ENCODE assay signal across 14 cellular contexts in genomic region chr7:88664630-88665233, GRCh38.
DNase-seq lines count a peak whose midpoint lies in the region; ATAC-seq and TF ChIP-seq lines count a peak whose summit lies in the region.
"Had no signal": no experiment of that assay in that cellular context is flagged by ENCODE, and none has a peak within 500 bp of the region (broad histone marks: within the 10 kb centered on the region; RNA-seq: fewer than 3 reads in every experiment).

No MANE protein-coding gene starts in this region.

- no peak overlapping the region for H2BK5ac ChIP-seq in neuronal stem cell (ENCODE audit: low read length)

- H3K4me2 ChIP-seq in neuronal stem cell (ENCODE audit: insufficient read depth, low read length, poor library complexity, severe bottlenecking) = no peak overlapping the region

- no peak overlapping the region for H4K91ac ChIP-seq in neuronal stem cell (ENCODE audit: low read depth, low read length, poor library complexity)

- no peak overlapping the region for H2AK5ac ChIP-seq in neuronal stem cell (ENCODE audit: low read depth, low read length)

- H3K27ac ChIP-seq in epithelial cell of prostate (peak overlapping the region; percentile 24), neuronal stem cell (replicated peaks; ENCODE audit: low read length) (no peak overlapping the region)
- H3K27ac ChIP-seq: dorsolateral prefrontal cortex had no signal

- H2BK120ac ChIP-seq in neuronal stem cell (ENCODE audit: low read depth, low read length) = no peak overlapping the region

- TF ChIP-seq CTCF in BE2C (IDR thresholded peaks at IDR 0.05; ENCODE audit: low read depth, low read length) = no peak

- intact Hi-C loops in left colon (cut with DNase I, micrococcal nuclease) = no loop called here

- H3K4me1 ChIP-seq in neuronal stem cell (ENCODE audit: control insufficient read depth in 2 of 2, insufficient read depth in 1 of 2, low read depth in 1 of 2, low read length in 2 of 2) = peaks cover 0 to 5% of the 10 kb centered on the region in 2 donors
- H3K4me1 ChIP-seq in BE2C = no peaks in the 10 kb centered on the region

- peak overlapping the region; percentile 48 for H2AFZ ChIP-seq in neuronal stem cell (ENCODE audit: low read length)

- no peak overlapping the region for H4K8ac ChIP-seq in neuronal stem cell (ENCODE audit: low read depth, low read length)

- H3K14ac ChIP-seq in neuronal stem cell (ENCODE audit: low read length) = peak overlapping the region; percentile 2

- no peak overlapping the region for H3K4ac ChIP-seq in neuronal stem cell (ENCODE audit: low read length)

- DNase-seq in OCI-M1 (lab: John Stamatoyannopoulos, UW) (peak; percentile 47), epithelial cell of prostate (ENCODE audit: low read depth, low spot score) (peak; percentile 50), neuronal stem cell (ENCODE audit: low spot score) (no peak), left colon (no peak), BE2C (no peak)
- no peak for DNase-seq in stimulated activated naive CD8-positive, alpha-beta T cell treated with anti-CD3 and anti-CD28 coated beads, Interleukin-15, Interleukin-2, amounts not matched to agents 100 U/mL and 50 U/mL, for 24 hours
- DNase-seq: dorsolateral prefrontal cortex; HCEC 1CT; mesenchymal stem cell; stimulated activated CD4-positive, alpha-beta T cell treated with anti-CD3 and anti-CD28 coated beads, Interleukin-4, amount 100 ng/mL, for 1 hour; stimulated activated naive CD4-positive, alpha-beta T cell treated with Interleukin-2 at 50 U/mL for 16 hours had no signal

- H3K9ac ChIP-seq in neuronal stem cell (ENCODE audit: low read depth, low read length, poor library complexity) = no peak overlapping the region

- H3K4me3 ChIP-seq in neuronal stem cell (ENCODE audit: low read length in 2 of 2) (no peak overlapping the region), BE2C (ENCODE audit: low read depth, low read length) (no peak overlapping the region)
- H3K4me3 ChIP-seq: dorsolateral prefrontal cortex had no signal

- no peaks in the 10 kb centered on the region for H3K79me1 ChIP-seq in neuronal stem cell (ENCODE audit: low read depth, low read length)

- no peak overlapping the region for H3K18ac ChIP-seq in neuronal stem cell (ENCODE audit: low read length)

- H3K9me3 ChIP-seq in neuronal stem cell (replicated peaks in 1 of 2; ENCODE audit: control insufficient read depth in 2 of 2, insufficient read depth in 1 of 2, low read depth in 1 of 2, low read length in 2 of 2) (no peaks in the 10 kb centered on the region), BE2C (no peaks in the 10 kb centered on the region)

- H3K23ac ChIP-seq in neuronal stem cell (ENCODE audit: low read depth, low read length, poor library complexity) = no peak overlapping the region

- no peak overlapping the region for H2BK12ac ChIP-seq in neuronal stem cell (ENCODE audit: low read length)

- H3K27me3 ChIP-seq in neuronal stem cell (ENCODE audit: control insufficient read depth in 3 of 3, insufficient read depth in 3 of 3, low read depth in 1 of 3, low read length in 3 of 3) (no peaks in the 10 kb centered on the region), BE2C (no peaks in the 10 kb centered on the region)

- ATAC-seq in GM19351 (IDR thresholded peaks at IDR 0.05; ENCODE audit: unreplicated experiment) (peak; percentile 54), HG03354 (IDR thresholded peaks at IDR 0.05; ENCODE audit: poor library complexity, severe bottlenecking, unreplicated experiment) (no peak), left colon (no peak)
- ATAC-seq in stimulated activated naive CD8-positive, alpha-beta T cell treated with anti-CD3 and anti-CD28 coated beads, Interleukin-15, Interleukin-2, amounts not matched to agents 100 U/mL and 50 U/mL, for 24 hours = no peak
- ATAC-seq: activated naive CD4-positive, alpha-beta T cell treated with anti-CD3 and anti-CD28 coated beads, Interleukin-2, amount 50 U/mL, for 72 hours had no signal

- no CpG with 5 or more reads among the region's 1 CpG for WGBS in neuronal stem cell (ENCODE audit: extremely low coverage in 2 of 2, insufficient read length in 2 of 2, insufficient replicate concordance in 1 of 2), 2 donors

- no peaks in the 10 kb centered on the region for H3K36me3 ChIP-seq in neuronal stem cell (replicated peaks in 1 of 2; ENCODE audit: control insufficient read depth in 2 of 2, insufficient read depth in 2 of 2, low read length in 2 of 2)
- H3K36me3 ChIP-seq in BE2C = no peaks in the 10 kb centered on the region

- H2BK15ac ChIP-seq in neuronal stem cell (ENCODE audit: low read length) = no peak overlapping the region

Comparison
In these comparisons a context has a peak if more than half of its experiments do, and no peak if none do; other contexts are left out.
1. DNase-seq: peak in OCI-M1 (single experiment) and epithelial cell of prostate (single experiment); none in neuronal stem cell (single experiment), left colon (0 of 2), BE2C (single experiment) and stimulated activated naive CD8-positive, alpha-beta T cell treated with anti-CD3 and anti-CD28 coated beads, Interleukin-15, Interleukin-2, amounts not matched to agents 100 U/mL and 50 U/mL, for 24 hours (single experiment).